8 cellular contexts compared by ENCODE assay signal in the genomic region with DNA sequence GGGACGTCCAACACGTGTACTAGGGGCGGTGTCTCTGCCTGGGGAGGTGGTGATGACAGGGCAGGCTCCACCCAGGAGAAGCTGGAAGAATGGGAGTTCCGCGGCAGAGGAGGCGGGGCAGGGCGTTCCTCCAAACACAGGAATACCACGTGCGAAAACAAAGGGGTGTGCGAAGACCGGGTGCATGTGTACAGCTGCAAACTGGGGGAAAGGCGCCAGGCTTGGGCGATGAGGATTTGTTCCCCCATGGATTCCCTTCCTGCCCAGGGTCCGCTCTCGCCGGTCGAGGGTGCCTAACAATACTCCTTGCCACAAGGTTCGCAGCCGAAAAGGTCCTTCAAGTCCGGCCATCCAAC. TPM values are rescaled to one million over a fixed set of nuclear protein-coding genes. Genes with fewer than 3 reads are reported as not detected.
DNase-seq lines count a peak whose midpoint lies in the region; ATAC-seq lines count a peak whose summit lies in the region.

No MANE protein-coding gene starts in this region.

- no peaks in the 10 kb centered on the region for H3K9me3 Mint-ChIP-seq in activated T-cell treated with anti-CD3 and anti-CD28 coated beads, Interleukin-2, amount 50 U/mL, for 24 hours
- peaks cover 0 to 3% (median 0%) of the 10 kb centered on the region in 11 donors for H3K9me3 Mint-ChIP-seq in naive thymus-derived CD4-positive, alpha-beta T cell
- H3K9me3 Mint-ChIP-seq in stimulated activated naive CD8-positive, alpha-beta T cell treated with anti-CD3 and anti-CD28 coated beads, Interleukin-15, Interleukin-2, amounts not matched to agents 100 ng/mL and 50 ng/mL, for 24 hours, result no peaks in the 10 kb centered on the region

- H3K27me3 ChIP-seq in NT2/D1 (ENCODE audit: insufficient read depth, insufficient read length), result peaks cover 10% of the 10 kb centered on the region
- no peaks in the 10 kb centered on the region for H3K27me3 ChIP-seq in naive thymus-derived CD4-positive, alpha-beta T cell (ENCODE audit: control insufficient read depth in 2 of 2, insufficient read depth in 2 of 2, low read length in 2 of 2)

- H3K36me3 ChIP-seq in NT2/D1 (ENCODE audit: insufficient read depth, insufficient read length, low read length), result peaks cover 12% of the 10 kb centered on the region
- H3K36me3 ChIP-seq in naive thymus-derived CD4-positive, alpha-beta T cell (ENCODE audit: control insufficient read depth in 2 of 3, insufficient read depth in 3 of 3, low read length in 3 of 3), result peaks cover 0 to 19% (median 0%) of the 10 kb centered on the region in 3 experiments

- H3K4me3 Mint-ChIP-seq in activated T-cell treated with anti-CD3 and anti-CD28 coated beads, Interleukin-2, amount 50 U/mL, for 24 hours, result peak overlapping the region; percentile 93
- H3K4me3 Mint-ChIP-seq in naive thymus-derived CD4-positive, alpha-beta T cell, result peak overlapping the region; percentile 89 to 99 (median 96)
- H3K4me3 Mint-ChIP-seq in stimulated activated naive CD8-positive, alpha-beta T cell treated with anti-CD3 and anti-CD28 coated beads, Interleukin-15, Interleukin-2, amounts not matched to agents 100 ng/mL and 50 ng/mL, for 24 hours, result peak overlapping the region; percentile 93

- H3K4me1 Mint-ChIP-seq in activated T-cell treated with anti-CD3 and anti-CD28 coated beads, Interleukin-2, amount 50 U/mL, for 24 hours (ENCODE audit: low read depth), result peaks cover 63% of the 10 kb centered on the region
- peaks cover 46 to 80% (median 63%) of the 10 kb centered on the region in 7 donors for H3K4me1 Mint-ChIP-seq in naive thymus-derived CD4-positive, alpha-beta T cell
- peaks cover 70% of the 10 kb centered on the region for H3K4me1 Mint-ChIP-seq in stimulated activated naive CD8-positive, alpha-beta T cell treated with anti-CD3 and anti-CD28 coated beads, Interleukin-15, Interleukin-2, amounts not matched to agents 100 ng/mL and 50 ng/mL, for 24 hours (ENCODE audit: low read depth)

- H3K27ac ChIP-seq in naive thymus-derived CD4-positive, alpha-beta T cell (ENCODE audit: low read depth, low read length), result peak overlapping the region; percentile 77

- H3K4me3 ChIP-seq in NT2/D1 (ENCODE audit: insufficient read length, low read depth), result peak overlapping the region; percentile 88
- peak overlapping the region; percentile 96 for H3K4me3 ChIP-seq in naive thymus-derived CD4-positive, alpha-beta T cell (ENCODE audit: low read length)

- peaks cover 16% of the 10 kb centered on the region for H3K36me3 Mint-ChIP-seq in activated T-cell treated with anti-CD3 and anti-CD28 coated beads, Interleukin-2, amount 50 U/mL, for 24 hours (ENCODE audit: low read depth)
- H3K36me3 Mint-ChIP-seq in naive thymus-derived CD4-positive, alpha-beta T cell, result peaks cover 0 to 15% (median 0%) of the 10 kb centered on the region in 5 donors
- peaks cover 13% of the 10 kb centered on the region for H3K36me3 Mint-ChIP-seq in stimulated activated naive CD8-positive, alpha-beta T cell treated with anti-CD3 and anti-CD28 coated beads, Interleukin-15, Interleukin-2, amounts not matched to agents 100 ng/mL and 50 ng/mL, for 24 hours (ENCODE audit: low read depth)

- CTCF ChIA-PET in naive thymus-derived CD4-positive, alpha-beta T cell (lab: Charles Lee), result interaction anchor here (1.0 to 1.2 kb wide), 2 partner anchors 31 to 34 kb away, joined by 3 read pairs; no protein-coding TSS in a partner anchor

- peak; percentile 92 for DNase-seq in AG08395 (ENCODE audit: low spot score)
- peak; percentile 88 for DNase-seq in HT1080 (ENCODE audit: low read depth)
- no peak for DNase-seq in NT2/D1 (ENCODE audit: low read depth, low spot score)
- DNase-seq in activated T-cell treated with anti-CD3 and anti-CD28 coated beads, Interleukin-2, amount 50 U/mL, for 24 hours, result peak; percentile 74
- peak; percentile 75 for DNase-seq in fibroblast of gingiva (ENCODE audit: low read depth)
- peak in 4 of 9 donors; percentile 18 to 60 (median 46) for DNase-seq in naive thymus-derived CD4-positive, alpha-beta T cell

- POLR2A ChIA-PET in naive thymus-derived CD4-positive, alpha-beta T cell (lab: Charles Lee), result interaction anchor here (0.7 to 5.1 kb wide), 4 partner anchors 34 to 780 kb away, joined by 3 to 115 read pairs (median 18); partner anchors contain the start of genes AKAP13 and WDR73

- H3K4me1 ChIP-seq in NT2/D1 (ENCODE audit: insufficient read depth, insufficient read length), result peaks cover 14% of the 10 kb centered on the region
- H3K4me1 ChIP-seq in naive thymus-derived CD4-positive, alpha-beta T cell (ENCODE audit: control insufficient read depth in 2 of 2, insufficient read depth in 2 of 2, low read length in 2 of 2), result peaks cover 29 to 30% of the 10 kb centered on the region in 2 donors

- no peaks in the 10 kb centered on the region for H3K9me3 ChIP-seq in NT2/D1 (ENCODE audit: insufficient read depth, low read length)
- no peaks in the 10 kb centered on the region for H3K9me3 ChIP-seq in naive thymus-derived CD4-positive, alpha-beta T cell (ENCODE audit: control insufficient read depth in 2 of 3, low read length in 3 of 3)

- peak; percentile 17 for ATAC-seq in GM19324 (IDR thresholded peaks at IDR 0.05; ENCODE audit: low FRiP score, unreplicated experiment)
- ATAC-seq in naive thymus-derived CD4-positive, alpha-beta T cell, result peak; percentile 55

- peak overlapping the region; percentile 39 for H3K9ac ChIP-seq in NT2/D1 (ENCODE audit: insufficient read length, low read depth)

- intact Hi-C loops in naive thymus-derived CD4-positive, alpha-beta T cell (cut with micrococcal nuclease), result loop anchor here (1.0 to 2.0 kb wide), 8 partner anchors 12 to 381 kb away; partner anchors contain the start of genes ZNF592 (in 2 of the 2), PDE8A (in 1 of the 2), SEC11A (in 1 of the 2) and WDR73 (in 1 of the 2)

- peak overlapping the region; percentile 86 for H3K27ac Mint-ChIP-seq in activated T-cell treated with anti-CD3 and anti-CD28 coated beads, Interleukin-2, amount 50 U/mL, for 24 hours
- peak overlapping the region; percentile 67 to 97 (median 88) for H3K27ac Mint-ChIP-seq in naive thymus-derived CD4-positive, alpha-beta T cell
- H3K27ac Mint-ChIP-seq in stimulated activated naive CD8-positive, alpha-beta T cell treated with anti-CD3 and anti-CD28 coated beads, Interleukin-15, Interleukin-2, amounts not matched to agents 100 ng/mL and 50 ng/mL, for 24 hours, result peak overlapping the region; percentile 69

- H3K27me3 Mint-ChIP-seq in activated T-cell treated with anti-CD3 and anti-CD28 coated beads, Interleukin-2, amount 50 U/mL, for 24 hours, result no peaks in the 10 kb centered on the region
- no peaks in the 10 kb centered on the region for H3K27me3 Mint-ChIP-seq in naive thymus-derived CD4-positive, alpha-beta T cell
- H3K27me3 Mint-ChIP-seq in stimulated activated naive CD8-positive, alpha-beta T cell treated with anti-CD3 and anti-CD28 coated beads, Interleukin-15, Interleukin-2, amounts not matched to agents 100 ng/mL and 50 ng/mL, for 24 hours, result no peaks in the 10 kb centered on the region

RNA-seq across cellular contexts. Expression of gene ZSCAN2, which starts 0.5 kb away (rescaled TPM):
- total RNA-seq in HT1080 (2014; rRNA removed; shearing (Covaris generic)), result 6.8 and 12.7 TPM in 2 replicates
- 10.0 and 13.0 TPM in 2 replicates for polyA plus RNA-seq in HT1080 (2015; cell fraction: cytosol; rRNA removed)
- 9.3 and 11.1 TPM in 2 replicates for polyA plus RNA-seq in HT1080 (2015; cell fraction: nucleus; rRNA removed)
- total RNA-seq in naive thymus-derived CD4-positive, alpha-beta T cell, result 10 to 100 TPM in 2 of 5 experiments, 1 to 10 TPM in 3; 4.8 to 13.0 (median 6.8) TPM
- 10 to 100 TPM in 1 of 2 donors, 1 to 10 TPM in 1; 4.9 to 10.9 TPM for polyA plus RNA-seq in naive thymus-derived CD4-positive, alpha-beta T cell

RNA-seq across cellular contexts. Expression of gene WDR73, which starts 53.8 kb away (rescaled TPM):
- 28.5 and 29.1 TPM in 2 replicates for total RNA-seq in HT1080 (2014; rRNA removed; shearing (Covaris generic))
- polyA plus RNA-seq in HT1080 (2015; cell fraction: cytosol; rRNA removed), result 16.0 and 19.4 TPM in 2 replicates
- 73.1 and 79.1 TPM in 2 replicates for polyA plus RNA-seq in HT1080 (2015; cell fraction: nucleus; rRNA removed)
- total RNA-seq in naive thymus-derived CD4-positive, alpha-beta T cell, result 10 to 100 TPM; 26.8 to 47.7 (median 33.1) TPM
- 10 to 100 TPM; 22.0 to 26.1 TPM for polyA plus RNA-seq in naive thymus-derived CD4-positive, alpha-beta T cell

RNA-seq across cellular contexts. Expression of gene NMB, which starts 57.7 kb away (rescaled TPM):
- total RNA-seq in HT1080 (2014; rRNA removed; shearing (Covaris generic)), result 11.0 and 19.0 TPM in 2 replicates
- polyA plus RNA-seq in HT1080 (2015; cell fraction: cytosol; rRNA removed), result 6.6 and 8.6 TPM in 2 replicates
- 1.6 and 2.2 TPM in 2 replicates for polyA plus RNA-seq in HT1080 (2015; cell fraction: nucleus; rRNA removed)
- total RNA-seq in naive thymus-derived CD4-positive, alpha-beta T cell, result 1 to 10 TPM; 1.2 to 3.1 (median 2.9) TPM
- polyA plus RNA-seq in naive thymus-derived CD4-positive, alpha-beta T cell, result 1 to 10 TPM; 4.2 to 5.2 TPM
